In genomic region chr3:113531826-113532697, GRCh38 we compare ENCODE assay signal across 9 cellular contexts. TPM values are rescaled to one million over a fixed set of nuclear protein-coding genes. Genes with fewer than 3 reads are reported as not detected.
A peak's percentile ranks its signal among the peaks of the same experiment; 100 is the strongest.
DNase-seq lines count a peak whose midpoint lies in the region; ATAC-seq and TF ChIP-seq lines count a peak whose summit lies in the region.
"Had no signal": no experiment of that assay in that cellular context is flagged by ENCODE, and none has a peak within 500 bp of the region (broad histone marks: within the 10 kb centered on the region; RNA-seq: fewer than 3 reads in every experiment).

SIDT1 (plus strand) TSS chr3:113532555; CDS start chr3:113533022, 467 bp downstream.

- no peak within 1 kb of the TSS for H4K91ac ChIP-seq in trophoblast cell (ENCODE audit: low read depth, low read length)

- peak within 1 kb of the TSS; percentile 95 for H3K27ac Mint-ChIP-seq in activated T-helper 2 cell treated with anti-CD3 and anti-CD28 coated beads, Interferon-gamma antibody, Interleukin-2, Interleukin-4, amounts not matched to agents 10 μg/mL and 5 μg/mL and 100 μg/mL, durations not matched to agents 14 hours and 24 hours and 36 hours
- no peak within 1 kb of the TSS for H3K27ac Mint-ChIP-seq in glutamatergic neuron (ENCODE audit: unreplicated experiment)

- H2BK120ac ChIP-seq in trophoblast cell (ENCODE audit: insufficient read depth, low read length, poor library complexity) = no peak within 1 kb of the TSS

- H3K18ac ChIP-seq in trophoblast cell (ENCODE audit: low read length) = no peak within 1 kb of the TSS

- H3K4me1 ChIP-seq in NT2/D1 (ENCODE audit: insufficient read depth, insufficient read length) (no peaks in the 10 kb centered on the region), trophoblast cell (ENCODE audit: control insufficient read depth in 1 of 2, insufficient read depth in 2 of 2, low read length in 2 of 2) (peaks cover 7 to 9% of the 10 kb centered on the region in 2 experiments)

- H3K36me3 ChIP-seq in NT2/D1 (ENCODE audit: insufficient read depth, insufficient read length, low read length) = no peaks in the 10 kb centered on the region
- no peaks in the 10 kb centered on the region for H3K36me3 ChIP-seq in trophoblast cell (ENCODE audit: control insufficient read depth in 1 of 2, insufficient read depth in 2 of 2, low read length in 2 of 2)

- TF ChIP-seq CTCF in glutamatergic neuron (IDR thresholded peaks at IDR 0.05; ENCODE audit: partially characterized antibody, unreplicated experiment) = no peak

- H3K4me3 Mint-ChIP-seq in activated T-helper 2 cell treated with anti-CD3 and anti-CD28 coated beads, Interferon-gamma antibody, Interleukin-2, Interleukin-4, amounts not matched to agents 10 μg/mL and 5 μg/mL and 100 μg/mL, durations not matched to agents 14 hours and 24 hours and 36 hours (ENCODE audit: low read depth) = peak within 1 kb of the TSS; percentile 91
- peak within 1 kb of the TSS; percentile 95 for H3K4me3 Mint-ChIP-seq in glutamatergic neuron (ENCODE audit: unreplicated experiment)

- ATAC-seq in GM19025 (IDR thresholded peaks at IDR 0.05; ENCODE audit: low read depth, unreplicated experiment) (peak; percentile 72), HG03196 (IDR thresholded peaks at IDR 0.05; ENCODE audit: unreplicated experiment) (peak; percentile 62)

- H3K27ac ChIP-seq in trophoblast cell (ENCODE audit: low read depth, low read length) = no peak within 1 kb of the TSS

- H3K27me3 Mint-ChIP-seq in activated T-helper 2 cell treated with anti-CD3 and anti-CD28 coated beads, Interferon-gamma antibody, Interleukin-2, Interleukin-4, amounts not matched to agents 10 μg/mL and 5 μg/mL and 100 μg/mL, durations not matched to agents 14 hours and 24 hours and 36 hours (ENCODE audit: low read depth) = peaks cover 19% of the 10 kb centered on the region
- H3K27me3 Mint-ChIP-seq in glutamatergic neuron (ENCODE audit: unreplicated experiment) = peaks cover 17% of the 10 kb centered on the region

- H3K14ac ChIP-seq in trophoblast cell (ENCODE audit: low read length) = no peak within 1 kb of the TSS

- H3K79me2 ChIP-seq in trophoblast cell (ENCODE audit: control insufficient read depth, insufficient read depth, low read length, poor library complexity) = no peaks in the 10 kb centered on the region

- no peak within 1 kb of the TSS for H2AFZ ChIP-seq in trophoblast cell (ENCODE audit: insufficient read depth, low read length, poor library complexity)

- H3K27me3 ChIP-seq in NT2/D1 (ENCODE audit: insufficient read depth, insufficient read length) = peaks cover 62% of the 10 kb centered on the region
- H3K27me3 ChIP-seq in trophoblast cell (ENCODE audit: insufficient read depth, low read length) = peaks cover 35% of the 10 kb centered on the region

- peak within 1 kb of the TSS; percentile 66 for H3K9ac ChIP-seq in NT2/D1 (ENCODE audit: insufficient read length, low read depth)
- no peak within 1 kb of the TSS for H3K9ac ChIP-seq in trophoblast cell (ENCODE audit: low read length)

- no peak within 1 kb of the TSS for H3K4ac ChIP-seq in trophoblast cell (ENCODE audit: low read depth, low read length)

- H3K4me2 ChIP-seq in trophoblast cell (ENCODE audit: low read length) = peak within 1 kb of the TSS; percentile 94

- no peaks in the 10 kb centered on the region for H3K9me3 Mint-ChIP-seq in activated T-helper 2 cell treated with anti-CD3 and anti-CD28 coated beads, Interferon-gamma antibody, Interleukin-2, Interleukin-4, amounts not matched to agents 10 μg/mL and 5 μg/mL and 100 μg/mL, durations not matched to agents 14 hours and 24 hours and 36 hours
- no peaks in the 10 kb centered on the region for H3K9me3 Mint-ChIP-seq in glutamatergic neuron (ENCODE audit: unreplicated experiment)

- no peak within 1 kb of the TSS for H4K8ac ChIP-seq in trophoblast cell (ENCODE audit: low read depth, low read length)

- no CpG with 5 or more reads among the region's 18 CpGs for WGBS in trophoblast cell (ENCODE audit: extremely low coverage, insufficient coverage, insufficient read length)

- no peak within 1 kb of the TSS for H2BK12ac ChIP-seq in trophoblast cell (ENCODE audit: low read length)

- H3K23ac ChIP-seq in trophoblast cell (ENCODE audit: low read length) = no peak within 1 kb of the TSS

- intact Hi-C loops in activated T-helper 2 cell treated with anti-CD3 and anti-CD28 coated beads, Interferon-gamma antibody, Interleukin-2, Interleukin-4, amounts not matched to agents 10 μg/mL and 5 μg/mL and 100 μg/mL, durations not matched to agents 14 hours and 24 hours and 36 hours (cut with micrococcal nuclease) = loop anchor here (1.0 to 5.0 kb wide), 5 partner anchors 17 to 214 kb away; partner anchors contain the start of genes NAA50, SPICE1 and USF3

- H3K4me3 ChIP-seq in NT2/D1 (ENCODE audit: insufficient read length, low read depth) = peak within 1 kb of the TSS; percentile 63
- H3K4me3 ChIP-seq in trophoblast cell (ENCODE audit: low read depth, low read length) = peak within 1 kb of the TSS; percentile 18

- no peak within 1 kb of the TSS for H2BK5ac ChIP-seq in trophoblast cell (ENCODE audit: low read depth, low read length, poor library complexity)

- no peaks in the 10 kb centered on the region for H3K79me1 ChIP-seq in trophoblast cell (ENCODE audit: low read length)

- H2AK5ac ChIP-seq in trophoblast cell (ENCODE audit: low read length) = no peak within 1 kb of the TSS

- no peak within 1 kb of the TSS for H4K12ac ChIP-seq in trophoblast cell (ENCODE audit: low read depth, low read length)

- H3K9me3 ChIP-seq in NT2/D1 (ENCODE audit: insufficient read depth, low read length) (no peaks in the 10 kb centered on the region), trophoblast cell (ENCODE audit: insufficient read depth, low read depth, low read length) (peaks cover 2% of the 10 kb centered on the region)

- H3K36me3 Mint-ChIP-seq in activated T-helper 2 cell treated with anti-CD3 and anti-CD28 coated beads, Interferon-gamma antibody, Interleukin-2, Interleukin-4, amounts not matched to agents 10 μg/mL and 5 μg/mL and 100 μg/mL, durations not matched to agents 14 hours and 24 hours and 36 hours (ENCODE audit: low read depth) = peaks cover 14% of the 10 kb centered on the region
- no peaks in the 10 kb centered on the region for H3K36me3 Mint-ChIP-seq in glutamatergic neuron (ENCODE audit: unreplicated experiment)

- peaks cover 53% of the 10 kb centered on the region for H3K4me1 Mint-ChIP-seq in activated T-helper 2 cell treated with anti-CD3 and anti-CD28 coated beads, Interferon-gamma antibody, Interleukin-2, Interleukin-4, amounts not matched to agents 10 μg/mL and 5 μg/mL and 100 μg/mL, durations not matched to agents 14 hours and 24 hours and 36 hours (ENCODE audit: low read depth)
- peaks cover 3% of the 10 kb centered on the region for H3K4me1 Mint-ChIP-seq in glutamatergic neuron (ENCODE audit: low read depth, unreplicated experiment)

- DNase-seq in Ammon's horn (ENCODE audit: low spot score) (peak; percentile 52), NT2/D1 (ENCODE audit: low read depth, low spot score) (no peak), glutamatergic neuron (no peak), trophoblast cell (peak in 1 of 2 donors; percentile 18), SW 1271 (lab: John Stamatoyannopoulos, UW) (no peak)
- peak; percentile 68 for DNase-seq in activated T-helper 2 cell treated with anti-CD3 and anti-CD28 coated beads, Interferon-gamma antibody, Interleukin-2, Interleukin-4, amounts not matched to agents 10 μg/mL and 5 μg/mL and 100 μg/mL, durations not matched to agents 14 hours and 24 hours and 36 hours (ENCODE audit: low spot score)

RNA-seq across cellular contexts. Expression of gene SIDT1, which starts in this region (rescaled TPM):
- total RNA-seq in activated T-helper 2 cell treated with anti-CD3 and anti-CD28 coated beads, Interferon-gamma antibody, Interleukin-2, Interleukin-4, amounts not matched to agents 10 μg/mL and 5 μg/mL and 100 μg/mL, durations not matched to agents 14 hours and 24 hours and 36 hours = 10.2 and 11.7 TPM in 2 replicates
- not detected for total RNA-seq in glutamatergic neuron (ENCODE audit: unreplicated experiment)
- 0.05 and 0.07 TPM in 2 replicates for polyA plus RNA-seq in trophoblast cell (2013)
- total RNA-seq: LHCN-M2 had no signal

Comparison
In these comparisons a context has a peak if more than half of its experiments do, and no peak if none do; other contexts are left out.
1. RNA of gene SIDT1 (total RNA-seq): 10.2 to 11.7 TPM in activated T-helper 2 cell treated with anti-CD3 and anti-CD28 coated beads, Interferon-gamma antibody, Interleukin-2, Interleukin-4, amounts not matched to agents 10 μg/mL and 5 μg/mL and 100 μg/mL, durations not matched to agents 14 hours and 24 hours and 36 hours; not detected in glutamatergic neuron (single experiment); every median in the first group is over 10 times any median in the second.
2. DNase-seq: peak in Ammon's horn (single experiment) and activated T-helper 2 cell treated with anti-CD3 and anti-CD28 coated beads, Interferon-gamma antibody, Interleukin-2, Interleukin-4, amounts not matched to agents 10 μg/mL and 5 μg/mL and 100 μg/mL, durations not matched to agents 14 hours and 24 hours and 36 hours (single experiment); none in NT2/D1 (single experiment), glutamatergic neuron (single experiment) and SW 1271 (0 of 2).